ENCODE assay signal across 14 cellular contexts in genomic region chr6:129492260-129492659, GRCh38.
DNase-seq lines count a peak whose midpoint lies in the region; ATAC-seq and FAIRE-seq lines count a peak whose summit lies in the region.
"Had no signal": no experiment of that assay in that cellular context is flagged by ENCODE, and none has a peak within 500 bp of the region (broad histone marks: within the 10 kb centered on the region; RNA-seq: fewer than 3 reads in every experiment).

No MANE protein-coding gene starts in this region.

- peaks cover 0 to 1% (median 0%) of the 10 kb centered on the region in 8 donors for H3K9me3 Mint-ChIP-seq in CD4-positive, alpha-beta memory T cell
- no peaks in the 10 kb centered on the region for H3K9me3 Mint-ChIP-seq in activated naive CD8-positive, alpha-beta T cell (ENCODE audit: low read depth)
- H3K9me3 Mint-ChIP-seq in effector memory CD8-positive, alpha-beta T cell = no peaks in the 10 kb centered on the region
- H3K9me3 Mint-ChIP-seq: activated naive CD4-positive, alpha-beta T cell treated with anti-CD3 and anti-CD28 coated beads, Interleukin-2, amount 10 ng/mL, durations not matched to agents 7 days and 5 days had no signal

- H3K27me3 Mint-ChIP-seq in CD4-positive, alpha-beta memory T cell = no peaks in the 10 kb centered on the region
- no peaks in the 10 kb centered on the region for H3K27me3 Mint-ChIP-seq in activated naive CD8-positive, alpha-beta T cell
- H3K27me3 Mint-ChIP-seq in effector memory CD8-positive, alpha-beta T cell = no peaks in the 10 kb centered on the region
- H3K27me3 Mint-ChIP-seq: activated naive CD4-positive, alpha-beta T cell treated with anti-CD3 and anti-CD28 coated beads, Interleukin-2, amount 10 ng/mL, durations not matched to agents 7 days and 5 days had no signal

- H3K27ac Mint-ChIP-seq in CD4-positive, alpha-beta memory T cell = peak overlapping the region in 4 of 7 donors; percentile 13 to 64 (median 30)
- peak overlapping the region; percentile 99 for H3K27ac Mint-ChIP-seq in activated naive CD8-positive, alpha-beta T cell
- peak overlapping the region in 1 of 2 donors; percentile 86 for H3K27ac Mint-ChIP-seq in effector memory CD8-positive, alpha-beta T cell

- no peaks in the 10 kb centered on the region for H3K9me3 ChIP-seq in CD4-positive, alpha-beta memory T cell (ENCODE audit: control insufficient read depth in 1 of 2, low read length in 2 of 2)

- no peak for ATAC-seq in HG03571 (IDR thresholded peaks at IDR 0.05; ENCODE audit: unreplicated experiment)
- ATAC-seq in effector memory CD8-positive, alpha-beta T cell (replicated peaks) = no peak
- ATAC-seq: left colon had no signal

- H3K36me3 Mint-ChIP-seq in CD4-positive, alpha-beta memory T cell = no peaks in the 10 kb centered on the region
- no peaks in the 10 kb centered on the region for H3K36me3 Mint-ChIP-seq in activated naive CD8-positive, alpha-beta T cell
- H3K36me3 Mint-ChIP-seq in effector memory CD8-positive, alpha-beta T cell (ENCODE audit: insufficient read depth) = no peaks in the 10 kb centered on the region
- H3K36me3 Mint-ChIP-seq: activated naive CD4-positive, alpha-beta T cell treated with anti-CD3 and anti-CD28 coated beads, Interleukin-2, amount 10 ng/mL, durations not matched to agents 7 days and 5 days had no signal

- H3K27ac ChIP-seq in CD4-positive, alpha-beta memory T cell (ENCODE audit: low read depth, low read length) = no peak overlapping the region
- H3K27ac ChIP-seq: parathyroid adenoma had no signal

- peaks cover 25% of the 10 kb centered on the region for H3K4me1 ChIP-seq in CD4-positive, alpha-beta memory T cell (ENCODE audit: insufficient read depth, low read length)
- H3K4me1 ChIP-seq: parathyroid adenoma had no signal

- H3K27me3 ChIP-seq in CD4-positive, alpha-beta memory T cell (ENCODE audit: insufficient read depth, low read length) = no peaks in the 10 kb centered on the region

- CTCF ChIA-PET in CD4-positive, alpha-beta memory T cell (lab: Charles Lee; ENCODE audit: partially characterized antibody) = interaction anchor here (1.2 to 5.1 kb wide), 2 partner anchors 8 to 529 kb away, joined by 4 to 35 read pairs; no protein-coding TSS in a partner anchor

- H3K4me3 ChIP-seq in CD4-positive, alpha-beta memory T cell (ENCODE audit: low read length in 2 of 2) = no peak overlapping the region

- peaks cover 20 to 33% (median 28%) of the 10 kb centered on the region in 4 donors for H3K4me1 Mint-ChIP-seq in CD4-positive, alpha-beta memory T cell
- H3K4me1 Mint-ChIP-seq in activated naive CD8-positive, alpha-beta T cell (ENCODE audit: low read depth) = peaks cover 76% of the 10 kb centered on the region
- peaks cover 16 to 23% of the 10 kb centered on the region in 2 donors for H3K4me1 Mint-ChIP-seq in effector memory CD8-positive, alpha-beta T cell (ENCODE audit: low read depth in 2 of 2)

- no peak for DNase-seq in CD4-positive, alpha-beta memory T cell
- DNase-seq in kidney tubule cell (ENCODE audit: low spot score) = peak; percentile 12
- DNase-seq in GF-D8 (lab: John Stamatoyannopoulos, UW) = no peak
- DNase-seq in NCI-H748 treated with DMSO at 0.1 percent for 48 hours (lab: John Stamatoyannopoulos, UW) = no peak
- no peak for DNase-seq in effector memory CD8-positive, alpha-beta T cell
- DNase-seq: activated naive CD4-positive, alpha-beta T cell treated with anti-CD3 and anti-CD28 coated beads, Interleukin-2, amount 10 ng/mL, durations not matched to agents 7 days and 5 days; AML-193; Karpas-422; left colon; NCI-H345 had no signal

- peak overlapping the region in 1 of 8 donors; percentile 44 for H3K4me3 Mint-ChIP-seq in CD4-positive, alpha-beta memory T cell
- no peak overlapping the region for H3K4me3 Mint-ChIP-seq in activated naive CD8-positive, alpha-beta T cell
- peak overlapping the region in 1 of 2 donors; percentile 18 for H3K4me3 Mint-ChIP-seq in effector memory CD8-positive, alpha-beta T cell
- H3K4me3 Mint-ChIP-seq: activated naive CD4-positive, alpha-beta T cell treated with anti-CD3 and anti-CD28 coated beads, Interleukin-2, amount 10 ng/mL, durations not matched to agents 7 days and 5 days had no signal

- intact Hi-C loops in CD4-positive, alpha-beta memory T cell (cut with micrococcal nuclease) = loop anchor here (10.0 kb wide), 1 partner anchor 1713 kb away; no protein-coding TSS in a partner anchor

- POLR2A ChIA-PET in CD4-positive, alpha-beta memory T cell (lab: Charles Lee; ENCODE audit: partially characterized antibody) = interaction anchor here (1.7 kb wide), 1 partner anchor 257 kb away, joined by 6 read pairs; no protein-coding TSS in a partner anchor

- peak; percentile 9 for FAIRE-seq in A204.1 (lab: Jason Lieb, UNC)

- H3K36me3 ChIP-seq in CD4-positive, alpha-beta memory T cell (ENCODE audit: insufficient read depth, low read length) = no peaks in the 10 kb centered on the region
